ENCODE assay signal across 8 cellular contexts in genomic region chr12:69052613-69053408, GRCh38.
DNase-seq lines count a peak whose midpoint lies in the region; ATAC-seq and TF ChIP-seq lines count a peak whose summit lies in the region.

No MANE protein-coding gene starts in this region.

- H3K4me3 ChIP-seq in GM23248: peak overlapping the region; percentile 60
- no peak overlapping the region for H3K4me3 ChIP-seq in SK-N-SH (ENCODE audit: low read depth in 2 of 2, low read length in 1 of 2)
- H3K4me3 ChIP-seq in fibroblast of mammary gland (ENCODE audit: control insufficient read depth, low read depth, low read length): no peak overlapping the region
- H3K4me3 ChIP-seq in left ventricle myocardium inferior: no peak overlapping the region

- H3K79me2 ChIP-seq in GM23248 (ENCODE audit: insufficient read depth): no peaks in the 10 kb centered on the region
- H3K79me2 ChIP-seq in SK-N-SH (ENCODE audit: insufficient read depth): no peaks in the 10 kb centered on the region

- H4K20me1 ChIP-seq in GM23248 (ENCODE audit: insufficient read depth) (no peaks in the 10 kb centered on the region), SK-N-SH (ENCODE audit: insufficient read depth) (no peaks in the 10 kb centered on the region)

- H3K27me3 ChIP-seq in GM23248 (replicated peaks; ENCODE audit: insufficient read depth) (no peaks in the 10 kb centered on the region), SK-N-SH (ENCODE audit: insufficient read depth) (no peaks in the 10 kb centered on the region), left ventricle myocardium inferior (ENCODE audit: low read depth) (no peaks in the 10 kb centered on the region)

- no peaks in the 10 kb centered on the region for H3K9me2 ChIP-seq in GM23248 (ENCODE audit: insufficient read depth)
- H3K9me2 ChIP-seq in SK-N-SH: no peaks in the 10 kb centered on the region

- H3K9ac ChIP-seq in GM23248 (peak overlapping the region; percentile 80), SK-N-SH (peak overlapping the region; percentile 48; the same call in 1 of the 2 replicates)

- H2AFZ ChIP-seq in GM23248 (peak overlapping the region; percentile 41), SK-N-SH (ENCODE audit: low read depth) (peak overlapping the region; percentile 24; the same call in 1 of the 2 replicates)

- H3K4me2 ChIP-seq in GM23248 (ENCODE audit: unreplicated experiment) (peak overlapping the region; percentile 88), SK-N-SH (peak overlapping the region; percentile 42)

- POLR2A ChIA-PET in SK-N-SH (lab: Yijun Ruan, JAX): interaction anchor here (0.6 kb wide), 1 partner anchor 71 kb away, joined by 3 read pairs; no protein-coding TSS in a partner anchor

- TF ChIP-seq CTCF in SK-N-SH (IDR thresholded peaks at IDR 0.05): peak; percentile 30; the same call in 1 of the 2 replicates
- TF ChIP-seq CTCF in fibroblast of mammary gland (conservative IDR thresholded peaks at IDR 0.05; ENCODE audit: control insufficient read depth, insufficient read depth, low read depth, low read length): no peak
- TF ChIP-seq CTCF in left ventricle myocardium inferior (IDR thresholded peaks at IDR 0.05; ENCODE audit: borderline replicate concordance): no peak

- intact Hi-C loops in left ventricle myocardium inferior (cut with micrococcal nuclease): no loop called here

- peaks cover 39% of the 10 kb centered on the region for H3F3A ChIP-seq in GM23248 (ENCODE audit: insufficient read depth)
- no peaks in the 10 kb centered on the region for H3F3A ChIP-seq in SK-N-SH (replicated peaks; ENCODE audit: insufficient read depth)

- WGBS in GM23248 (ENCODE audit: low coverage in 1 of 2, low lambda C conversion rate in 2 of 2, missing lambda C conversion rate in 2 of 2), 2 experiments: 1% methylated on average over 8 of the region's 8 CpGs
- 2% methylated on average over 8 of the region's 8 CpGs for WGBS in SK-N-SH (ENCODE audit: low lambda C conversion rate)

- peak; percentile 94 for DNase-seq in GM23248
- no peak for DNase-seq in SK-N-SH
- peak; percentile 94 for DNase-seq in fibroblast of mammary gland (ENCODE audit: low read depth)
- peak; percentile 33 to 39 for DNase-seq in stimulated activated CD4-positive, alpha-beta T cell treated with anti-CD3 and anti-CD28 coated beads, Interleukin-2, amount 100 ng/mL, for 48 hours
- DNase-seq in left ventricle myocardium inferior: no peak
- DNase-seq in nucleus accumbens (lab: John Stamatoyannopoulos, UW): no peak

- in situ Hi-C loops in GM23248 (cut with MboI): no loop called here

- H3K27ac ChIP-seq in GM23248 (peak overlapping the region; percentile 98), SK-N-SH (ENCODE audit: low read depth in 2 of 2, low read length in 1 of 2) (peak overlapping the region; percentile 79 to 91), left ventricle myocardium inferior (replicated peaks) (no peak overlapping the region)

- TF ChIP-seq EP300 in SK-N-SH (IDR thresholded peaks at IDR 0.05; ENCODE audit: borderline replicate concordance in 1 of 2, low read depth in 1 of 2, low read length in 1 of 2): peak in 1 of 2 experiments; percentile 65; a peak in 2 of 4 replicates

- no peak for TF ChIP-seq RAD21 in SK-N-SH (IDR thresholded peaks at IDR 0.05; ENCODE audit: low read length)

- no peaks in the 10 kb centered on the region for H3K36me3 ChIP-seq in GM23248 (ENCODE audit: low read depth)
- H3K36me3 ChIP-seq in SK-N-SH (replicated peaks in 1 of 2; ENCODE audit: control insufficient read depth in 1 of 2, insufficient read depth in 2 of 2, low read length in 1 of 2): no peaks in the 10 kb centered on the region
- H3K36me3 ChIP-seq in left ventricle myocardium inferior: no peaks in the 10 kb centered on the region

- CTCF ChIA-PET in SK-N-SH (lab: Yijun Ruan, JAX): interaction anchor here (1.0 to 1.5 kb wide), 4 partner anchors 17 to 102 kb away, joined by 3 to 4 read pairs (median 4); no protein-coding TSS in a partner anchor

- H3K4me1 ChIP-seq in GM23248 (ENCODE audit: insufficient read depth) (peaks cover 46% of the 10 kb centered on the region), SK-N-SH (ENCODE audit: control insufficient read depth in 1 of 2, insufficient read depth in 2 of 2, low read depth in 1 of 2, low read length in 1 of 2) (peaks cover 0 to 13% of the 10 kb centered on the region in 2 experiments; a peak in 2 of 4 replicates), left ventricle myocardium inferior (no peaks in the 10 kb centered on the region)

- ATAC-seq in GM18861 (IDR thresholded peaks at IDR 0.05; ENCODE audit: unreplicated experiment) (no peak), GM21528 (IDR thresholded peaks at IDR 0.05; ENCODE audit: low FRiP score, unreplicated experiment) (no peak)

- H3K9me3 ChIP-seq in GM23248 (ENCODE audit: low read depth) (no peaks in the 10 kb centered on the region), SK-N-SH (no peaks in the 10 kb centered on the region), left ventricle myocardium inferior (replicated peaks) (peaks cover 11% of the 10 kb centered on the region)

TF ChIP-seq in SK-N-SH, 30 proteins besides CTCF, POLR2A, EP300 and RAD21 (continues in another document):
- TF ChIP-seq SMC3 (IDR thresholded peaks at IDR 0.05; ENCODE audit: low read depth, low read length): no peak
- TF ChIP-seq MEF2A (IDR thresholded peaks at IDR 0.05; ENCODE audit: borderline replicate concordance, low read depth): 0 out of 2 replicates have a peak, but pooled peaks have one; percentile 26
- no peak for TF ChIP-seq GATA2 (CRISPR knock-in tag; IDR thresholded peaks at IDR 0.05)
- TF ChIP-seq IRF3 (IDR thresholded peaks at IDR 0.05; ENCODE audit: low read depth, low read length): no peak
- no peak for TF ChIP-seq YY1 (IDR thresholded peaks at IDR 0.05; ENCODE audit: low read depth)
- TF ChIP-seq FOXJ3 (CRISPR knock-in tag; IDR thresholded peaks at IDR 0.05): no peak
- no peak; the same call in 1 of the 2 replicates for TF ChIP-seq TAF1 (IDR thresholded peaks at IDR 0.05; ENCODE audit: borderline replicate concordance, low read depth, low read length)
- TF ChIP-seq EZH2phosphoT487 (IDR thresholded peaks at IDR 0.05; ENCODE audit: borderline replicate concordance, low read depth): no peak
- peak; percentile 84 for TF ChIP-seq TEAD4 (IDR thresholded peaks at IDR 0.05; ENCODE audit: borderline replicate concordance, insufficient read depth)
- TF ChIP-seq PBX3 (IDR thresholded peaks at IDR 0.05): peak; percentile 82
- no peak for TF ChIP-seq RCOR1 (IDR thresholded peaks at IDR 0.05; ENCODE audit: low read length)
- peak; percentile 82 for TF ChIP-seq FOSL2 (IDR thresholded peaks at IDR 0.05; ENCODE audit: borderline replicate concordance, low read depth)
- 0 out of 2 replicates have a peak, but pooled peaks have one; percentile 51 for TF ChIP-seq MAX (IDR thresholded peaks at IDR 0.05; ENCODE audit: low read depth)
- TF ChIP-seq GABPA (IDR thresholded peaks at IDR 0.05; ENCODE audit: low read depth): no peak
- peak; percentile 77 for TF ChIP-seq RXRA (IDR thresholded peaks at IDR 0.05; ENCODE audit: borderline replicate concordance, low read depth)
- no peak for TF ChIP-seq CHD2 (IDR thresholded peaks at IDR 0.05; ENCODE audit: low read length, partially characterized antibody)
- peak; percentile 46; the same call in 1 of the 2 replicates for TF ChIP-seq FOXM1 (IDR thresholded peaks at IDR 0.05; ENCODE audit: low read depth)
- no peak for TF ChIP-seq ELF1 (IDR thresholded peaks at IDR 0.05)
- peak; percentile 15; the same call in 1 of the 2 replicates for TF ChIP-seq POLR2AphosphoS5 (IDR thresholded peaks at IDR 0.05; ENCODE audit: low read depth, low read length)

Comparison
In these comparisons a context has a peak if more than half of its experiments do, and no peak if none do; other contexts are left out.
1. DNase-seq: peak in GM23248 (single experiment), fibroblast of mammary gland (single experiment) and stimulated activated CD4-positive, alpha-beta T cell treated with anti-CD3 and anti-CD28 coated beads, Interleukin-2, amount 100 ng/mL, for 48 hours (2 of 2); none in SK-N-SH (single experiment), left ventricle myocardium inferior (single experiment) and nucleus accumbens (0 of 56).